Comparison of ENCODE assay signal across 1 cellular context in genomic region chr1:56448937-56449336, GRCh38.
TF ChIP-seq lines count a peak whose summit lies in the region.

No MANE protein-coding gene starts in this region.

TF ChIP-seq in HepG2, 621 proteins besides CTCF, POLR2A, EP300 and RAD21 (continued from another document and continues in another):
- no peak for TF ChIP-seq ZBTB40 (IDR thresholded peaks at IDR 0.05)
- peak; percentile 10; the same call in 1 of the 2 replicates for TF ChIP-seq ZBTB40 (CRISPR knock-in tag; IDR thresholded peaks at IDR 0.05)
- peak; percentile 71; the same call in 1 of the 2 replicates for TF ChIP-seq HMG20A (CRISPR knock-in tag; IDR thresholded peaks at IDR 0.05; ENCODE audit: borderline replicate concordance)
- peak; percentile 28; the same call in 1 of the 2 replicates for TF ChIP-seq MED13 (CRISPR knock-in tag; IDR thresholded peaks at IDR 0.05)
- peak; percentile 43 for TF ChIP-seq SMC3 (IDR thresholded peaks at IDR 0.05; ENCODE audit: low read length)
- peak; percentile 42; the same call in 1 of the 2 replicates for TF ChIP-seq HOXD1 (CRISPR knock-in tag; IDR thresholded peaks at IDR 0.05)
- no peak for TF ChIP-seq ATF7 (IDR thresholded peaks at IDR 0.05)
- TF ChIP-seq ATF7 (CRISPR knock-in tag; IDR thresholded peaks at IDR 0.05), result no peak
- no peak for TF ChIP-seq TOE1 (CRISPR knock-in tag; IDR thresholded peaks at IDR 0.05)
- peak; percentile 94 for TF ChIP-seq ZNF652 (CRISPR knock-in tag; IDR thresholded peaks at IDR 0.05; ENCODE audit: borderline replicate concordance, low read depth)
- no peak for TF ChIP-seq ZNF703 (CRISPR knock-in tag; IDR thresholded peaks at IDR 0.05; ENCODE audit: borderline replicate concordance)
- TF ChIP-seq ZNF775 (CRISPR knock-in tag; IDR thresholded peaks at IDR 0.05; ENCODE audit: borderline replicate concordance), result no peak
- TF ChIP-seq ATF1 (CRISPR knock-in tag; IDR thresholded peaks at IDR 0.05), result 0 out of 2 replicates have a peak, but pooled peaks have one; percentile 24
- TF ChIP-seq ZNF782 (CRISPR knock-in tag; IDR thresholded peaks at IDR 0.05; ENCODE audit: borderline replicate concordance), result no peak
- peak; percentile 44; the same call in 1 of the 2 replicates for TF ChIP-seq AHDC1 (CRISPR knock-in tag; IDR thresholded peaks at IDR 0.05; ENCODE audit: borderline replicate concordance)
- TF ChIP-seq, protein P1, sequence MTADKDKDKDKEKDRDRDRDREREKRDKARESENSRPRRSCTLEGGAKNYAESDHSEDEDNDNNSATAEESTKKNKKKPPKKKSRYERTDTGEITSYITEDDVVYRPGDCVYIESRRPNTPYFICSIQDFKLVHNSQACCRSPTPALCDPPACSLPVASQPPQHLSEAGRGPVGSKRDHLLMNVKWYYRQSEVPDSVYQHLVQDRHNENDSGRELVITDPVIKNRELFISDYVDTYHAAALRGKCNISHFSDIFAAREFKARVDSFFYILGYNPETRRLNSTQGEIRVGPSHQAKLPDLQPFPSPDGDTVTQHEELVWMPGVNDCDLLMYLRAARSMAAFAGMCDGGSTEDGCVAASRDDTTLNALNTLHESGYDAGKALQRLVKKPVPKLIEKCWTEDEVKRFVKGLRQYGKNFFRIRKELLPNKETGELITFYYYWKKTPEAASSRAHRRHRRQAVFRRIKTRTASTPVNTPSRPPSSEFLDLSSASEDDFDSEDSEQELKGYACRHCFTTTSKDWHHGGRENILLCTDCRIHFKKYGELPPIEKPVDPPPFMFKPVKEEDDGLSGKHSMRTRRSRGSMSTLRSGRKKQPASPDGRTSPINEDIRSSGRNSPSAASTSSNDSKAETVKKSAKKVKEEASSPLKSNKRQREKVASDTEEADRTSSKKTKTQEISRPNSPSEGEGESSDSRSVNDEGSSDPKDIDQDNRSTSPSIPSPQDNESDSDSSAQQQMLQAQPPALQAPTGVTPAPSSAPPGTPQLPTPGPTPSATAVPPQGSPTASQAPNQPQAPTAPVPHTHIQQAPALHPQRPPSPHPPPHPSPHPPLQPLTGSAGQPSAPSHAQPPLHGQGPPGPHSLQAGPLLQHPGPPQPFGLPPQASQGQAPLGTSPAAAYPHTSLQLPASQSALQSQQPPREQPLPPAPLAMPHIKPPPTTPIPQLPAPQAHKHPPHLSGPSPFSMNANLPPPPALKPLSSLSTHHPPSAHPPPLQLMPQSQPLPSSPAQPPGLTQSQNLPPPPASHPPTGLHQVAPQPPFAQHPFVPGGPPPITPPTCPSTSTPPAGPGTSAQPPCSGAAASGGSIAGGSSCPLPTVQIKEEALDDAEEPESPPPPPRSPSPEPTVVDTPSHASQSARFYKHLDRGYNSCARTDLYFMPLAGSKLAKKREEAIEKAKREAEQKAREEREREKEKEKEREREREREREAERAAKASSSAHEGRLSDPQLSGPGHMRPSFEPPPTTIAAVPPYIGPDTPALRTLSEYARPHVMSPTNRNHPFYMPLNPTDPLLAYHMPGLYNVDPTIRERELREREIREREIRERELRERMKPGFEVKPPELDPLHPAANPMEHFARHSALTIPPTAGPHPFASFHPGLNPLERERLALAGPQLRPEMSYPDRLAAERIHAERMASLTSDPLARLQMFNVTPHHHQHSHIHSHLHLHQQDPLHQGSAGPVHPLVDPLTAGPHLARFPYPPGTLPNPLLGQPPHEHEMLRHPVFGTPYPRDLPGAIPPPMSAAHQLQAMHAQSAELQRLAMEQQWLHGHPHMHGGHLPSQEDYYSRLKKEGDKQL (CRISPR knock-in tag; IDR thresholded peaks at IDR 0.05; ENCODE audit: low read depth), result 0 out of 2 replicates have a peak, but pooled peaks have one; percentile 40
- peak; percentile 35; the same call in 1 of the 2 replicates for TF ChIP-seq ERF (CRISPR knock-in tag; IDR thresholded peaks at IDR 0.05)
- TF ChIP-seq GFI1 (CRISPR knock-in tag; IDR thresholded peaks at IDR 0.05; ENCODE audit: borderline replicate concordance), result 0 out of 2 replicates have a peak, but pooled peaks have one; percentile 38
- TF ChIP-seq ZMYM4 (CRISPR knock-in tag; IDR thresholded peaks at IDR 0.05), result 0 out of 2 replicates have a peak, but pooled peaks have one; percentile 41
- TF ChIP-seq, protein P2, sequence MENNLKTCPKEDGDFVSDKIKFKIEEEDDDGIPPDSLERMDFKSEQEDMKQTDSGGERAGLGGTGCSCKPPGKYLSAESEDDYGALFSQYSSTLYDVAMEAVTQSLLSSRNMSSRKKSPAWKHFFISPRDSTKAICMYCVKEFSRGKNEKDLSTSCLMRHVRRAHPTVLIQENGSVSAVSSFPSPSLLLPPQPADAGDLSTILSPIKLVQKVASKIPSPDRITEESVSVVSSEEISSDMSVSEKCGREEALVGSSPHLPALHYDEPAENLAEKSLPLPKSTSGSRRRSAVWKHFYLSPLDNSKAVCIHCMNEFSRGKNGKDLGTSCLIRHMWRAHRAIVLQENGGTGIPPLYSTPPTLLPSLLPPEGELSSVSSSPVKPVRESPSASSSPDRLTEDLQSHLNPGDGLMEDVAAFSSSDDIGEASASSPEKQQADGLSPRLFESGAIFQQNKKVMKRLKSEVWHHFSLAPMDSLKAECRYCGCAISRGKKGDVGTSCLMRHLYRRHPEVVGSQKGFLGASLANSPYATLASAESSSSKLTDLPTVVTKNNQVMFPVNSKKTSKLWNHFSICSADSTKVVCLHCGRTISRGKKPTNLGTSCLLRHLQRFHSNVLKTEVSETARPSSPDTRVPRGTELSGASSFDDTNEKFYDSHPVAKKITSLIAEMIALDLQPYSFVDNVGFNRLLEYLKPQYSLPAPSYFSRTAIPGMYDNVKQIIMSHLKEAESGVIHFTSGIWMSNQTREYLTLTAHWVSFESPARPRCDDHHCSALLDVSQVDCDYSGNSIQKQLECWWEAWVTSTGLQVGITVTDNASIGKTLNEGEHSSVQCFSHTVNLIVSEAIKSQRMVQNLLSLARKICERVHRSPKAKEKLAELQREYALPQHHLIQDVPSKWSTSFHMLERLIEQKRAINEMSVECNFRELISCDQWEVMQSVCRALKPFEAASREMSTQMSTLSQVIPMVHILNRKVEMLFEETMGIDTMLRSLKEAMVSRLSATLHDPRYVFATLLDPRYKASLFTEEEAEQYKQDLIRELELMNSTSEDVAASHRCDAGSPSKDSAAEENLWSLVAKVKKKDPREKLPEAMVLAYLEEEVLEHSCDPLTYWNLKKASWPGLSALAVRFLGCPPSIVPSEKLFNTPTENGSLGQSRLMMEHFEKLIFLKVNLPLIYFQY (CRISPR knock-in tag; IDR thresholded peaks at IDR 0.05; ENCODE audit: borderline replicate concordance), result peak; percentile 88; the same call in 1 of the 2 replicates
- TF ChIP-seq HNF4A (CRISPR knock-in tag; IDR thresholded peaks at IDR 0.05), result peak; percentile 94
- no peak for TF ChIP-seq SALL2 (CRISPR knock-in tag; IDR thresholded peaks at IDR 0.05)
- TF ChIP-seq, protein P3, sequence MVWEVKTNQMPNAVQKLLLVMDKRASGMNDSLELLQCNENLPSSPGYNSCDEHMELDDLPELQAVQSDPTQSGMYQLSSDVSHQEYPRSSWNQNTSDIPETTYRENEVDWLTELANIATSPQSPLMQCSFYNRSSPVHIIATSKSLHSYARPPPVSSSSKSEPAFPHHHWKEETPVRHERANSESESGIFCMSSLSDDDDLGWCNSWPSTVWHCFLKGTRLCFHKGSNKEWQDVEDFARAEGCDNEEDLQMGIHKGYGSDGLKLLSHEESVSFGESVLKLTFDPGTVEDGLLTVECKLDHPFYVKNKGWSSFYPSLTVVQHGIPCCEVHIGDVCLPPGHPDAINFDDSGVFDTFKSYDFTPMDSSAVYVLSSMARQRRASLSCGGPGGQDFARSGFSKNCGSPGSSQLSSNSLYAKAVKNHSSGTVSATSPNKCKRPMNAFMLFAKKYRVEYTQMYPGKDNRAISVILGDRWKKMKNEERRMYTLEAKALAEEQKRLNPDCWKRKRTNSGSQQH (CRISPR knock-in tag; IDR thresholded peaks at IDR 0.05; ENCODE audit: low read depth), result no peak
- TF ChIP-seq, protein P4, sequence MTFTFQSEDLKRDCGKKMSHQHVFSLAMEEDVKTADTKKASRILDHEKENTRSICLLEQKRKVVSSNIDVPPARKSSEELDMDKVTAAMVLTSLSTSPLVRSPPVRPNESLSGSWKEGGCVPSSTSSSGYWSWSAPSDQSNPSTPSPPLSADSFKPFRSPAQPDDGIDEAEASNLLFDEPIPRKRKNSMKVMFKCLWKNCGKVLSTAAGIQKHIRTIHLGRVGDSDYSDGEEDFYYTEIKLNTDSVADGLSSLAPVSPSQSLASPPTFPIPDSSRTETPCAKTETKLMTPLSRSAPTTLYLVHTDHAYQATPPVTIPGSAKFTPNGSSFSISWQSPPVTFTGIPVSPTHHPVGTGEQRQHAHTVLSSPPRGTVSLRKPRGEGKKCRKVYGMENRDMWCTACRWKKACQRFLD (CRISPR knock-in tag; IDR thresholded peaks at IDR 0.05; ENCODE audit: borderline replicate concordance), result no peak
- no peak for TF ChIP-seq FOXP1 (IDR thresholded peaks at IDR 0.05)
- peak; percentile 32; the same call in 1 of the 2 replicates for TF ChIP-seq FOXP1 (CRISPR knock-in tag; IDR thresholded peaks at IDR 0.05)
